Comparison of ENCODE assay signal across 1 cellular context in the genomic region with DNA sequence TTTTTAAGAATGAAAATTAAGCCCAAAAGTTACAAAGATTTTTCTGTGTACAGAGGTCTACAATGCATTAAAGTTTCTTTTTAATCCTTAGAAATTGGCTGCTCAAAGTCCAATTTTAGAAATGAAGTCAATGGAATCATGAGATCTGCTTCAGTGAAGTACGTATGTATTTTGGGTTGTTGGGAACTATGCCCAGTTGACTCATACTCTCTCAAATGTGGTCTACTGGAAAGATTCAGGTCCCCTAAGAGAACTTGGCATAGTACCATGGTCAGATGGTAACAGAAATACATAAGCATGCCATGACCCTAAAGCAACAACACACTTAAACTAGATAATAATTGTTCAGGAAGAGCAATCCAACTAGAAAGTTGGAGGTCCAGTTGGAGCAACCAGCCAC.
TF ChIP-seq lines count a peak whose summit lies in the region.

No MANE protein-coding gene starts in this region.

TF ChIP-seq in IMR-90, 13 proteins besides CTCF, POLR2A, EP300 and RAD21 (continued from another document):
- TF ChIP-seq, protein P1, sequence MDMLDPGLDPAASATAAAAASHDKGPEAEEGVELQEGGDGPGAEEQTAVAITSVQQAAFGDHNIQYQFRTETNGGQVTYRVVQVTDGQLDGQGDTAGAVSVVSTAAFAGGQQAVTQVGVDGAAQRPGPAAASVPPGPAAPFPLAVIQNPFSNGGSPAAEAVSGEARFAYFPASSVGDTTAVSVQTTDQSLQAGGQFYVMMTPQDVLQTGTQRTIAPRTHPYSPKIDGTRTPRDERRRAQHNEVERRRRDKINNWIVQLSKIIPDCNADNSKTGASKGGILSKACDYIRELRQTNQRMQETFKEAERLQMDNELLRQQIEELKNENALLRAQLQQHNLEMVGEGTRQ (IDR thresholded peaks at IDR 0.05; ENCODE audit: low read depth, low read length) = no peak
- TF ChIP-seq FOS (IDR thresholded peaks at IDR 0.05; ENCODE audit: low read depth, low read length) (no peak), RFX5 (IDR thresholded peaks at IDR 0.05; ENCODE audit: low read depth, low read length) (no peak), MAFK (IDR thresholded peaks at IDR 0.05; ENCODE audit: low read depth, low read length) (no peak), BHLHE40 (IDR thresholded peaks at IDR 0.05; ENCODE audit: low read depth, low read length) (no peak), RCOR1 (IDR thresholded peaks at IDR 0.05; ENCODE audit: insufficient replicate concordance, low read length) (no peak), MAZ (IDR thresholded peaks at IDR 0.05; ENCODE audit: borderline replicate concordance, low read depth, low read length) (no peak), MXI1 (IDR thresholded peaks at IDR 0.05; ENCODE audit: borderline replicate concordance, low read depth, low read length) (no peak), CEBPB (IDR thresholded peaks at IDR 0.05; ENCODE audit: low read depth, low read length) (no peak)
- TF ChIP-seq, protein P2, sequence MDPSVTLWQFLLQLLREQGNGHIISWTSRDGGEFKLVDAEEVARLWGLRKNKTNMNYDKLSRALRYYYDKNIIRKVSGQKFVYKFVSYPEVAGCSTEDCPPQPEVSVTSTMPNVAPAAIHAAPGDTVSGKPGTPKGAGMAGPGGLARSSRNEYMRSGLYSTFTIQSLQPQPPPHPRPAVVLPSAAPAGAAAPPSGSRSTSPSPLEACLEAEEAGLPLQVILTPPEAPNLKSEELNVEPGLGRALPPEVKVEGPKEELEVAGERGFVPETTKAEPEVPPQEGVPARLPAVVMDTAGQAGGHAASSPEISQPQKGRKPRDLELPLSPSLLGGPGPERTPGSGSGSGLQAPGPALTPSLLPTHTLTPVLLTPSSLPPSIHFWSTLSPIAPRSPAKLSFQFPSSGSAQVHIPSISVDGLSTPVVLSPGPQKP (IDR thresholded peaks at IDR 0.05; ENCODE audit: borderline replicate concordance, low read depth, low read length) = no peak
